ENCODE assay signal across 11 cellular contexts in the genomic region with DNA sequence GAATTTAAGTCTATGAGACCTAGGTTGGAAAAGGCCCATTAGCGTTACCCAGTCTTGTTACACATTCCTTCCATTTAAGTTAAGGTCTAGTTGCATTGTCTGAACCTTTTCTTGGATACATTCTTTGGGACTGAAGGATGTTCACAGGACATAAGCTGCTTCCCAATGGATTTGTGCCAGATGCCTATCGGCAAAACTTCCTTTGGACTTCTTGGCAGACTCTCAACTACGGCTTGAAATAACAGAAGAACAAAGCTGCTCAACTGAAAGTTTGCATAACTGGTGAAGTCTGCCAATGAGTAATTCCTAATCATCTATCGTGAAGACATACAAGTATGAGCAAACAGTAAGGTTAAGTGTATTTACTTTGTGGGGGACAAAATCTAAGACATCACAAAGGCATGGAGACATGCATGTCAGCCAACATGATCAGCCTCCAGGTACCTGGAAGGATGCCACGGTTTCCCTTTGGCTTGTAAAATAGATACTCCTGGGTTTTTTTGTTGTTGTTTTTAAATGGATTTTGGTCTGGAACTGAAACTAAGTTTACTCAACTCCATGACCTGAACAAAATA. TPM values are rescaled to one million over a fixed set of nuclear protein-coding genes. Genes with fewer than 3 reads are reported as not detected.
DNase-seq lines count a peak whose midpoint lies in the region; ATAC-seq, FAIRE-seq and TF ChIP-seq lines count a peak whose summit lies in the region.
"Had no signal": no experiment of that assay in that cellular context is flagged by ENCODE, and none has a peak within 500 bp of the region (broad histone marks: within the 10 kb centered on the region; RNA-seq: fewer than 3 reads in every experiment).

No MANE protein-coding gene starts in this region.

- H3K4me3 ChIP-seq in ACC112 (ENCODE audit: low read depth, low read length) = peak overlapping the region; percentile 56
- H3K4me3 ChIP-seq in GM12878 = no peak overlapping the region

- peaks cover 0 to 6% (median 2%) of the 10 kb centered on the region in 7 donors for H3K9me3 Mint-ChIP-seq in CD14-positive monocyte
- H3K9me3 Mint-ChIP-seq: T-helper 1 cell treated with Interleukin-12 subunit alpha and Interleukin-12 subunit beta and Interleukin-4 antibody, amounts not matched to agents 30 μg/mL and 1 μg/mL, for 36 hours had no signal

- CTCF ChIA-PET in GM12878 (lab: Yijun Ruan, JAX) = interaction anchor here (1.2 kb wide), 1 partner anchor 23 kb away, joined by 4 read pairs; no protein-coding TSS in a partner anchor

- no peak overlapping the region for H3K4me2 ChIP-seq in GM12878 (ENCODE audit: control insufficient read depth, insufficient read depth)

- TF ChIP-seq POLR2A in GM12878 (IDR thresholded peaks at IDR 0.05; ENCODE audit: low read depth, low read length) = no peak

- H3K36me3 ChIP-seq in ACC112 (ENCODE audit: insufficient read depth, low read length) (peaks cover 39% of the 10 kb centered on the region), GM12878 (ENCODE audit: control insufficient read depth in 2 of 2, insufficient read depth in 2 of 2, low read length in 1 of 2) (peaks cover 3 to 32% of the 10 kb centered on the region in 2 experiments)

- H3K4me1 Mint-ChIP-seq in CD14-positive monocyte = peaks cover 15% of the 10 kb centered on the region

- DNase-seq in HT-29 (ENCODE audit: low spot score) = peak; percentile 92
- DNase-seq in GM12878 (ENCODE audit: low read depth, low spot score) = no peak
- peak; percentile 54 for DNase-seq in left lobe of liver (ENCODE audit: low spot score)
- DNase-seq in COLO668 (lab: John Stamatoyannopoulos, UW; ENCODE audit: unreplicated experiment) = no peak
- no peak for DNase-seq in activated CD4-positive, CD25-positive, alpha-beta regulatory T cell treated with anti-CD3 and anti-CD28 coated beads, Interleukin-2, amount 50 U/mL, for 72 hours
- DNase-seq in CD14-positive monocyte (ENCODE audit: low spot score) = no peak
- DNase-seq: occipital lobe had no signal

- intact Hi-C loops in GM12878 (cut with micrococcal nuclease; ENCODE audit: unreplicated experiment) = no loop called here
- intact Hi-C loops in CD14-positive monocyte (cut with micrococcal nuclease) = no loop called here

- TF ChIP-seq CTCF in GM12878 (IDR thresholded peaks at IDR 0.05 in 2 of 3, conservative IDR thresholded peaks at IDR 0.05 in 1 of 3; ENCODE audit: control insufficient read depth in 2 of 3, extremely low read depth in 1 of 3, insufficient read depth in 1 of 3, low read depth in 3 of 3, low read length in 3 of 3) = no peak
- TF ChIP-seq CTCF in CD14-positive monocyte (IDR thresholded peaks at IDR 0.05) = no peak

- no peak for FAIRE-seq in GM12878 (lab: Jason Lieb, UNC)
- FAIRE-seq: colon had no signal

- ATAC-seq in GM12878 (no peak), left lobe of liver (peak; percentile 55), HG02938 (IDR thresholded peaks at IDR 0.05; ENCODE audit: unreplicated experiment) (no peak)

- peaks cover 7% of the 10 kb centered on the region for H3K79me2 ChIP-seq in ACC112 (ENCODE audit: control insufficient read depth, insufficient read depth, low read length, unreplicated experiment)
- no peaks in the 10 kb centered on the region for H3K79me2 ChIP-seq in GM12878 (ENCODE audit: control insufficient read depth, insufficient read depth, low read length)

- peaks cover 0 to 1% (median 0%) of the 10 kb centered on the region in 3 donors for H3K27me3 Mint-ChIP-seq in CD14-positive monocyte (ENCODE audit: low read depth in 3 of 3)

- in situ Hi-C loops in GM12878 (cut with MboI) = no loop called here

- H3K4me1 ChIP-seq in ACC112 (ENCODE audit: control insufficient read depth, insufficient read depth, low read length, unreplicated experiment) = peaks cover 37% of the 10 kb centered on the region
- H3K4me1 ChIP-seq in GM12878 (ENCODE audit: control insufficient read depth, insufficient read depth, low read length) = no peaks in the 10 kb centered on the region

- H3K27me3 ChIP-seq in ACC112 (ENCODE audit: insufficient read depth, low read length) = no peaks in the 10 kb centered on the region
- no peaks in the 10 kb centered on the region for H3K27me3 ChIP-seq in GM12878 (replicated peaks in 1 of 2; ENCODE audit: control insufficient read depth in 2 of 2, insufficient read depth in 2 of 2, low read length in 1 of 2)

- no peak for TF ChIP-seq RAD21 in GM12878 (IDR thresholded peaks at IDR 0.05; ENCODE audit: insufficient read depth, low read depth, low read length)

- H4K20me1 ChIP-seq in GM12878 (ENCODE audit: control insufficient read depth, insufficient read depth) = no peaks in the 10 kb centered on the region

- SMC1A ChIA-PET in GM12878 (lab: Charles Lee; ENCODE audit: uncharacterized antibody, unreplicated experiment) = interaction anchor here (1.7 kb wide), 1 partner anchor 15 kb away, joined by 5 read pairs; no protein-coding TSS in a partner anchor

- no peaks in the 10 kb centered on the region for H3K36me3 Mint-ChIP-seq in CD14-positive monocyte

- H3K4me3 Mint-ChIP-seq in CD14-positive monocyte = no peak overlapping the region
- H3K4me3 Mint-ChIP-seq: T-helper 1 cell treated with Interleukin-12 subunit alpha and Interleukin-12 subunit beta and Interleukin-4 antibody, amounts not matched to agents 30 μg/mL and 1 μg/mL, for 36 hours had no signal

- 68% methylated on average over 5 of the region's 5 CpGs for WGBS in GM12878 (ENCODE audit: insufficient coverage, insufficient replicate concordance, low lambda C conversion rate, missing lambda C conversion rate)

- no peak overlapping the region for H3K27ac Mint-ChIP-seq in CD14-positive monocyte
- H3K27ac Mint-ChIP-seq: T-helper 1 cell treated with Interleukin-12 subunit alpha and Interleukin-12 subunit beta and Interleukin-4 antibody, amounts not matched to agents 30 μg/mL and 1 μg/mL, for 36 hours had no signal

- no peaks in the 10 kb centered on the region for H3K9me3 ChIP-seq in GM12878 (replicated peaks; ENCODE audit: control insufficient read depth, insufficient read depth, low read length)

- H3K27ac ChIP-seq in ACC112 (ENCODE audit: low read depth, low read length) = peak overlapping the region; percentile 93
- H3K27ac ChIP-seq in GM12878 (ENCODE audit: control insufficient read depth, insufficient read depth) = no peak overlapping the region

- no peak overlapping the region for H2AFZ ChIP-seq in ACC112 (ENCODE audit: low read length, unreplicated experiment)
- H2AFZ ChIP-seq in GM12878 (ENCODE audit: control insufficient read depth, low read depth, low read length) = no peak overlapping the region

- H3K9ac ChIP-seq in GM12878 (ENCODE audit: control insufficient read depth, insufficient read depth, low read length) = no peak overlapping the region

- TSS peak; percentile 33 for BruUV-seq in GM12878 (replicated peaks; lab: Mats Ljungman, UMichigan)

- POLR2A ChIA-PET in GM12878 (lab: Charles Lee) = no interaction called here

- no peak for TF ChIP-seq EP300 in GM12878 (IDR thresholded peaks at IDR 0.05; ENCODE audit: borderline replicate concordance in 1 of 2, control insufficient read depth in 1 of 2, low read depth in 2 of 2, low read length in 2 of 2)

- RAD21 ChIA-PET in GM12878 (lab: Charles Lee; ENCODE audit: unreplicated experiment) = no interaction called here

TF ChIP-seq in GM12878, 131 proteins besides CTCF, POLR2A, EP300 and RAD21:
- TF ChIP-seq TAF1 (IDR thresholded peaks at IDR 0.05; ENCODE audit: borderline replicate concordance, low read depth, low read length) = no peak
- no peak for TF ChIP-seq SRF (IDR thresholded peaks at IDR 0.05; ENCODE audit: low read depth in 2 of 2, low read length in 2 of 2)
- no peak for TF ChIP-seq NRF1 (conservative IDR thresholded peaks at IDR 0.05; ENCODE audit: low read depth, low read length)
- no peak for TF ChIP-seq ZNF207 (IDR thresholded peaks at IDR 0.05; ENCODE audit: borderline replicate concordance)
- TF ChIP-seq CBFB (IDR thresholded peaks at IDR 0.05; ENCODE audit: low read depth) = no peak
- no peak for TF ChIP-seq KAT2A (conservative IDR thresholded peaks at IDR 0.05; ENCODE audit: control insufficient read depth, low read depth, low read length)

RNA-seq across cellular contexts. Expression of a gene that starts 35.4 kb away (rescaled TPM):
- 236 TPM in 2 replicates for total RNA-seq in HT-29 (2014; rRNA removed; shearing (Covaris generic))
- total RNA-seq in GM12878 (2013; cell fraction: nucleolus; rRNA removed) = 46.6 and 48.7 TPM in 2 replicates
- total RNA-seq in GM12878 (2014; rRNA removed) (115 and 135 TPM in 2 replicates), GM12878 (2014; rRNA removed; fragmentation: Illumina TruSeq; extraction: Trizol) (34.5 and 37.5 TPM in 2 replicates), GM12878 (2021) (65.5 and 67.5 TPM in 2 replicates), left lobe of liver (44.4 TPM)
- polyA plus RNA-seq in GM12878 (2011; ENCODE audit: low read depth) = 11.1 TPM
- polyA plus RNA-seq in GM12878 (2011; rRNA removed) (82.0 and 97.8 TPM in 2 replicates), GM12878 (2014; fragmentation: Illumina TruSeq; extraction: Trizol) (24.7 and 31.6 TPM in 2 replicates), GM12878 (2014; fragmentation: Nextera tagmentation; extraction: Ambion mirVana) (10 to 100 TPM in 1 of 2 experiments, 1 to 10 TPM in 1; 8.5 to 35.0 TPM), GM12878 (2014; rRNA removed) (121 and 126 TPM in 2 replicates), GM12878 (2016; fragmentation: Nextera tagmentation; extraction: Ambion mirVana) (100 to 1,000 TPM; 155 to 159 TPM), CD14-positive monocyte (10 to 100 TPM; 41.4 to 41.5 TPM)
- 45.1 and 51.4 TPM in 2 replicates for polyA plus RNA-seq in GM12878 (2011; cell fraction: cytosol; rRNA removed)
- polyA plus RNA-seq in GM12878 (2011; cell fraction: nucleus; rRNA removed) = 36.6 and 42.5 TPM in 2 replicates
- polyA plus RNA-seq in GM12878 (2012) = 40.6 and 49.4 TPM in 2 replicates
- polyA minus RNA-seq in GM12878 (2011; rRNA and poly(A)+ RNA removed) = 21.1 and 36.6 TPM in 2 replicates
- polyA minus RNA-seq in GM12878 (2011; cell fraction: cytosol; rRNA and poly(A)+ RNA removed) = 11.4 and 13.1 TPM in 2 replicates
- polyA minus RNA-seq in GM12878 (2011; cell fraction: nucleus; rRNA and poly(A)+ RNA removed) = 13.2 and 20.2 TPM in 2 replicates

Comparison
In these comparisons a context has a peak if more than half of its experiments do, and no peak if none do; other contexts are left out.
1. DNase-seq: peak in HT-29 (single experiment) and left lobe of liver (single experiment); none in GM12878 (single experiment), COLO668 (single experiment), activated CD4-positive, CD25-positive, alpha-beta regulatory T cell treated with anti-CD3 and anti-CD28 coated beads, Interleukin-2, amount 50 U/mL, for 72 hours (single experiment) and CD14-positive monocyte (single experiment).